ENCODE assay signal across 13 cellular contexts in genomic region chr7:72710983-72711382, GRCh38.
"Had no signal": no experiment of that assay in that cellular context is flagged by ENCODE, and none has a peak within 500 bp of the region (broad histone marks: within the 10 kb centered on the region; RNA-seq: fewer than 3 reads in every experiment).

No MANE protein-coding gene starts in this region.

- H3K27me3 ChIP-seq: colonic mucosa, ovary, thyroid gland, uterus had no signal

- ATAC-seq: esophagus mucosa; stimulated activated memory B cell treated with anti-CD40 and anti-IgM and Interleukin-4, amounts not matched to agents 10 μg/mL and 1 μg/mL and 100 μg/mL, for 72 hours had no signal

- H3K9me3 ChIP-seq: colonic mucosa, ovary, thyroid gland, uterus had no signal

- H3K4me1 Mint-ChIP-seq: stimulated activated memory B cell treated with anti-CD40 and anti-IgM and Interleukin-4, amounts not matched to agents 10 μg/mL and 1 μg/mL and 100 μg/mL, for 72 hours had no signal

- H3K4me1 ChIP-seq: colonic mucosa, thyroid gland, uterus had no signal

- H3K4me3 ChIP-seq: colonic mucosa, ovary, thyroid gland, uterus had no signal

- DNase-seq: activated CD4-positive, alpha-beta T cell treated with anti-CD3 and anti-CD28 coated beads, Interleukin-2, amount 50 U/mL, for 48 hours; activated naive CD4-positive, alpha-beta T cell treated with anti-CD3 and anti-CD28 coated beads, Interleukin-2, amount 50 U/mL, for 16 hours; caudate nucleus; colonic mucosa; mesenchymal stem cell; ovary; stimulated activated CD4-positive, alpha-beta T cell treated with anti-CD3 and anti-CD28 coated beads, Interleukin-2, amount 100 ng/mL, for 48 hours; thyroid gland; uterus had no signal

- H3K36me3 ChIP-seq: colonic mucosa, ovary, thyroid gland, uterus had no signal

- H3K27ac ChIP-seq: colonic mucosa, ovary, thyroid gland, uterus, VCaP had no signal

- H3K4me3 Mint-ChIP-seq: stimulated activated memory B cell treated with anti-CD40 and anti-IgM and Interleukin-4, amounts not matched to agents 10 μg/mL and 1 μg/mL and 100 μg/mL, for 72 hours; T-helper 2 cell treated with Interferon-gamma antibody and Interleukin-4, amounts not matched to agents 5 μg/mL and 100 μg/mL, for 36 hours had no signal

- H3K27me3 Mint-ChIP-seq: stimulated activated memory B cell treated with anti-CD40 and anti-IgM and Interleukin-4, amounts not matched to agents 10 μg/mL and 1 μg/mL and 100 μg/mL, for 72 hours had no signal
